In genomic region chr2:38643021-38643671, GRCh38 we compare ENCODE assay signal across 21 cellular contexts. TPM values are rescaled to one million over a fixed set of nuclear protein-coding genes. Genes with fewer than 3 reads are reported as not detected.
DNase-seq lines count a peak whose midpoint lies in the region; ATAC-seq and TF ChIP-seq lines count a peak whose summit lies in the region.
"Had no signal": no experiment of that assay in that cellular context is flagged by ENCODE, and none has a peak within 500 bp of the region (broad histone marks: within the 10 kb centered on the region; RNA-seq: fewer than 3 reads in every experiment).

No MANE protein-coding gene starts in this region.

- no peak; the same call in 2 of the 3 replicates for ATAC-seq in DND-41 (ENCODE audit: insufficient read depth, low read depth)
- ATAC-seq in activated T-helper 17 cell treated with anti-CD3 and anti-CD28 coated beads, Interleukin-2, amount 50 U/mL, for 72 hours (replicated peaks) = no peak
- no peak for ATAC-seq in Right ventricle myocardium superior (ENCODE audit: poor library complexity)
- ATAC-seq: left colon had no signal

- H3K4me1 Mint-ChIP-seq in activated CD4-positive, alpha-beta T cell treated with anti-CD3 and anti-CD28 coated beads, Interleukin-2, amount 10 ng/mL, durations not matched to agents 24 days and 14 days = peaks cover 34% of the 10 kb centered on the region
- H3K4me1 Mint-ChIP-seq in activated T-helper 17 cell treated with anti-CD3 and anti-CD28 coated beads, Interleukin-2, amount 50 U/mL, for 72 hours = peaks cover 13% of the 10 kb centered on the region
- H3K4me1 Mint-ChIP-seq in osteocyte (ENCODE audit: unreplicated experiment) = peaks cover 2% of the 10 kb centered on the region

- peaks cover 5% of the 10 kb centered on the region for H3K9me3 Mint-ChIP-seq in activated CD4-positive, alpha-beta T cell treated with anti-CD3 and anti-CD28 coated beads, Interleukin-2, amount 10 ng/mL, durations not matched to agents 24 days and 14 days
- H3K9me3 Mint-ChIP-seq in activated T-helper 17 cell treated with anti-CD3 and anti-CD28 coated beads, Interleukin-2, amount 50 U/mL, for 72 hours = peaks cover 5% of the 10 kb centered on the region
- peaks cover 3% of the 10 kb centered on the region for H3K9me3 Mint-ChIP-seq in osteocyte (ENCODE audit: unreplicated experiment)

- DNase-seq in activated CD4-positive, alpha-beta T cell treated with anti-CD3 and anti-CD28 coated beads, Interleukin-2, amount 10 ng/mL, durations not matched to agents 24 days and 14 days = no peak
- no peak for DNase-seq in activated CD4-positive, alpha-beta T cell treated with anti-CD3 and anti-CD28 coated beads, Interleukin-2, amount 50 U/mL, for 1 hour
- DNase-seq in DND-41 (no peak), osteocyte (ENCODE audit: extremely low spot score, unreplicated experiment) (peak; percentile 80), NCI-H82 treated with DMSO at 0.1 percent for 48 hours (lab: John Stamatoyannopoulos, UW; ENCODE audit: unreplicated experiment) (no peak), Right ventricle myocardium superior (no peak)
- no peak for DNase-seq in central memory CD4-positive, alpha-beta T cell
- DNase-seq: activated CD4-positive, CD25-positive, alpha-beta regulatory T cell; activated gamma-delta T cell treated with Interleukin-2 at 50 U/mL for 16 hours; BE2C; H7; left colon; mesenchymal stem cell; NCI-H1417 treated with DMSO at 0.1 percent for 48 hours; NCI-H2107; NCI-H510A had no signal

- peaks cover 39% of the 10 kb centered on the region for H3K4me1 ChIP-seq in DND-41 (ENCODE audit: insufficient read depth, low read length)
- H3K4me1 ChIP-seq: BE2C had no signal

- H3K4me2 ChIP-seq in DND-41 (ENCODE audit: insufficient read depth, low read length) = peak overlapping the region; percentile 40

- H3K36me3 ChIP-seq in DND-41 (ENCODE audit: insufficient read depth, low read length) = no peaks in the 10 kb centered on the region
- H3K36me3 ChIP-seq: BE2C had no signal

- H3K27ac Mint-ChIP-seq in activated CD4-positive, alpha-beta T cell treated with anti-CD3 and anti-CD28 coated beads, Interleukin-2, amount 10 ng/mL, durations not matched to agents 24 days and 14 days = peak overlapping the region; percentile 90
- peak overlapping the region; percentile 67 for H3K27ac Mint-ChIP-seq in activated T-helper 17 cell treated with anti-CD3 and anti-CD28 coated beads, Interleukin-2, amount 50 U/mL, for 72 hours
- no peak overlapping the region for H3K27ac Mint-ChIP-seq in osteocyte (ENCODE audit: unreplicated experiment)
- H3K27ac Mint-ChIP-seq: type B pancreatic cell had no signal

- H3K9me3 ChIP-seq in DND-41 (ENCODE audit: insufficient read depth, low read length, severe bottlenecking) = no peaks in the 10 kb centered on the region
- H3K9me3 ChIP-seq: BE2C had no signal

- H3K27ac ChIP-seq in DND-41 (ENCODE audit: low read length) = peak overlapping the region; percentile 85
- H3K27ac ChIP-seq: SK-N-MC had no signal

- no peak overlapping the region for H3K4me3 ChIP-seq in DND-41 (ENCODE audit: low read depth in 1 of 2, low read length in 2 of 2)
- H3K4me3 ChIP-seq: SK-N-MC had no signal

- peaks cover 6% of the 10 kb centered on the region for H3K36me3 Mint-ChIP-seq in activated CD4-positive, alpha-beta T cell treated with anti-CD3 and anti-CD28 coated beads, Interleukin-2, amount 10 ng/mL, durations not matched to agents 24 days and 14 days (ENCODE audit: low read depth)
- no peaks in the 10 kb centered on the region for H3K36me3 Mint-ChIP-seq in activated T-helper 17 cell treated with anti-CD3 and anti-CD28 coated beads, Interleukin-2, amount 50 U/mL, for 72 hours (ENCODE audit: low read depth)
- peaks cover 2% of the 10 kb centered on the region for H3K36me3 Mint-ChIP-seq in osteocyte (ENCODE audit: unreplicated experiment)

- no peaks in the 10 kb centered on the region for H3K27me3 Mint-ChIP-seq in activated CD4-positive, alpha-beta T cell treated with anti-CD3 and anti-CD28 coated beads, Interleukin-2, amount 10 ng/mL, durations not matched to agents 24 days and 14 days
- H3K27me3 Mint-ChIP-seq in activated T-helper 17 cell treated with anti-CD3 and anti-CD28 coated beads, Interleukin-2, amount 50 U/mL, for 72 hours = no peaks in the 10 kb centered on the region
- peaks cover 11% of the 10 kb centered on the region for H3K27me3 Mint-ChIP-seq in osteocyte (ENCODE audit: unreplicated experiment)
- H3K27me3 Mint-ChIP-seq: stimulated activated naive CD8-positive, alpha-beta T cell treated with anti-CD3 and anti-CD28 coated beads, Interleukin-15, Interleukin-2, amounts not matched to agents 100 ng/mL and 50 ng/mL, for 24 hours; type B pancreatic cell had no signal

- no peaks in the 10 kb centered on the region for H3K79me2 ChIP-seq in DND-41 (ENCODE audit: insufficient read depth, low read length)

- intact Hi-C loops in activated CD4-positive, alpha-beta T cell treated with anti-CD3 and anti-CD28 coated beads, Interleukin-2, amount 10 ng/mL, durations not matched to agents 24 days and 14 days (cut with micrococcal nuclease) = loop anchor here (2.0 kb wide), 1 partner anchor 16 kb away; no protein-coding TSS in a partner anchor
- intact Hi-C loops in Right ventricle myocardium superior (cut with DNase I) = no loop called here

- no peaks in the 10 kb centered on the region for H3K27me3 ChIP-seq in DND-41 (ENCODE audit: insufficient read depth, low read length, poor library complexity)
- H3K27me3 ChIP-seq: BE2C had no signal

- H3K4me3 Mint-ChIP-seq in activated CD4-positive, alpha-beta T cell treated with anti-CD3 and anti-CD28 coated beads, Interleukin-2, amount 10 ng/mL, durations not matched to agents 24 days and 14 days = peak overlapping the region; percentile 71
- peak overlapping the region; percentile 64 for H3K4me3 Mint-ChIP-seq in activated T-helper 17 cell treated with anti-CD3 and anti-CD28 coated beads, Interleukin-2, amount 50 U/mL, for 72 hours
- H3K4me3 Mint-ChIP-seq in osteocyte (ENCODE audit: unreplicated experiment) = no peak overlapping the region
- H3K4me3 Mint-ChIP-seq: type B pancreatic cell had no signal

- no peak for TF ChIP-seq CTCF in DND-41 (IDR thresholded peaks at IDR 0.05; ENCODE audit: borderline replicate concordance, extremely low read depth, low read length, poor library complexity, severe bottlenecking)
- no peak for TF ChIP-seq CTCF in osteocyte (IDR thresholded peaks at IDR 0.05)

- no peaks in the 10 kb centered on the region for H4K20me1 ChIP-seq in DND-41 (ENCODE audit: insufficient read depth, low read length)

- H3K9ac ChIP-seq in DND-41 (ENCODE audit: low read depth, low read length) = peak overlapping the region; percentile 46

- peak overlapping the region; percentile 10 for H2AFZ ChIP-seq in DND-41 (ENCODE audit: low read depth, low read length)

RNA-seq across cellular contexts. Expression of gene GALM, which starts 22.8 kb away (rescaled TPM):
- total RNA-seq in activated CD4-positive, alpha-beta T cell treated with anti-CD3 and anti-CD28 coated beads, Interleukin-2, amount 10 ng/mL, durations not matched to agents 24 days and 14 days = 56.0 and 57.4 TPM in 2 replicates
- 100 to 1,000 TPM in 1 of 2 donors, 10 to 100 TPM in 1; 85.2 to 123 TPM for total RNA-seq in activated T-helper 17 cell treated with anti-CD3 and anti-CD28 coated beads, Interleukin-2, amount 50 U/mL, for 72 hours
- total RNA-seq in osteocyte = 2.9 and 3.8 TPM in 2 replicates
- 14.7 TPM for total RNA-seq in Right ventricle myocardium superior
- total RNA-seq: MCF 10A had no signal

RNA-seq across cellular contexts. Expression of gene HNRNPLL, which starts 40.4 kb away (rescaled TPM):
- 75.8 and 80.3 TPM in 2 replicates for total RNA-seq in activated CD4-positive, alpha-beta T cell treated with anti-CD3 and anti-CD28 coated beads, Interleukin-2, amount 10 ng/mL, durations not matched to agents 24 days and 14 days
- total RNA-seq in activated T-helper 17 cell treated with anti-CD3 and anti-CD28 coated beads, Interleukin-2, amount 50 U/mL, for 72 hours = 100 to 1,000 TPM in 1 of 2 donors, 10 to 100 TPM in 1; 84.9 to 122 TPM
- total RNA-seq in osteocyte (55.6 and 63.0 TPM in 2 replicates), Right ventricle myocardium superior (28.3 TPM)
